15 cellular contexts compared by ENCODE assay signal in genomic region chr3:53544357-53544756, GRCh38. TPM values are rescaled to one million over a fixed set of nuclear protein-coding genes. Genes with fewer than 3 reads are reported as not detected.
"Had no signal": no experiment of that assay in that cellular context is flagged by ENCODE, and none has a peak within 500 bp of the region (broad histone marks: within the 10 kb centered on the region; RNA-seq: fewer than 3 reads in every experiment).

No MANE protein-coding gene starts in this region.

- ATAC-seq: activated CD8-positive, alpha-beta T cell treated with anti-CD3 and anti-CD28 coated beads for 36 hours had no signal

- H3K27ac Mint-ChIP-seq: activated CD8-positive, alpha-beta T cell treated with anti-CD3 and anti-CD28 coated beads for 36 hours; activated naive CD8-positive, alpha-beta T cell; neural progenitor cell had no signal

- H3K4me1 ChIP-seq: ascending aorta had no signal

- H3K4me3 Mint-ChIP-seq: activated CD8-positive, alpha-beta T cell treated with anti-CD3 and anti-CD28 coated beads for 36 hours; activated naive CD8-positive, alpha-beta T cell; neural progenitor cell had no signal

- H3K36me3 Mint-ChIP-seq: activated naive CD8-positive, alpha-beta T cell; neural progenitor cell had no signal

- H3K9me3 ChIP-seq: ascending aorta, ovary, vagina had no signal

- H3K9me3 Mint-ChIP-seq: activated CD8-positive, alpha-beta T cell treated with anti-CD3 and anti-CD28 coated beads for 36 hours; neural progenitor cell had no signal

- H3K4me3 ChIP-seq: ascending aorta, coronary artery, hepatocyte, neural progenitor cell, ovary, vagina had no signal

- H3K27ac ChIP-seq: ascending aorta, coronary artery, hepatocyte, neural progenitor cell, ovary, vagina had no signal

- DNase-seq: activated CD4-positive, CD25-positive, alpha-beta regulatory T cell treated with anti-CD3 and anti-CD28 coated beads, Interleukin-2, amount 50 U/mL, for 72 hours; activated CD8-positive, alpha-beta memory T cell treated with anti-CD3 and anti-CD28 coated beads, Interleukin-2, amount 50 U/mL, for 4 hours; activated CD8-positive, alpha-beta T cell treated with anti-CD3 and anti-CD28 coated beads for 36 hours; effector CD4-positive, alpha-beta T cell; ovary; stimulated activated CD4-positive, alpha-beta T cell treated with anti-CD3 and anti-CD28 coated beads, Interleukin-12 subunit alpha, Interleukin-12 subunit beta, amount 100 ng/mL, for 4 hours; stimulated activated CD4-positive, alpha-beta T cell treated with anti-CD3 and anti-CD28 coated beads, Interleukin-4, amount 100 ng/mL, for 1 hour; stimulated activated CD8-positive, alpha-beta memory T cell treated with anti-CD3 and anti-CD28 coated beads, Interleukin-4, amount 100 ng/mL, for 48 hours had no signal

- H3K36me3 ChIP-seq: ascending aorta, neural progenitor cell, ovary, vagina had no signal

- H3K27me3 ChIP-seq: ascending aorta, hepatocyte, neural progenitor cell, ovary, vagina had no signal

RNA-seq across cellular contexts. Expression of gene CACNA1D, which starts 49.9 kb away (rescaled TPM):
- total RNA-seq: activated CD8-positive, alpha-beta T cell treated with anti-CD3 and anti-CD28 coated beads for 36 hours; endothelial cell of umbilical vein had no signal
